7 cellular contexts compared by ENCODE assay signal in genomic region chr4:43356786-43357185, GRCh38.
"Had no signal": no experiment of that assay in that cellular context is flagged by ENCODE, and none has a peak within 500 bp of the region (broad histone marks: within the 10 kb centered on the region; RNA-seq: fewer than 3 reads in every experiment).

No MANE protein-coding gene starts in this region.

- DNase-seq: H9, HCEC 1CT, KBM-7 had no signal

- H3K4me3 ChIP-seq: GM23338 had no signal

- FAIRE-seq: H1, H54, HTR-8/SVneo had no signal

- H3K4me2 ChIP-seq: GM23338 had no signal

- ATAC-seq: GM23338 had no signal

- H2AFZ ChIP-seq: GM23338 had no signal
